Comparison of ENCODE assay signal across 33 cellular contexts in the genomic region with DNA sequence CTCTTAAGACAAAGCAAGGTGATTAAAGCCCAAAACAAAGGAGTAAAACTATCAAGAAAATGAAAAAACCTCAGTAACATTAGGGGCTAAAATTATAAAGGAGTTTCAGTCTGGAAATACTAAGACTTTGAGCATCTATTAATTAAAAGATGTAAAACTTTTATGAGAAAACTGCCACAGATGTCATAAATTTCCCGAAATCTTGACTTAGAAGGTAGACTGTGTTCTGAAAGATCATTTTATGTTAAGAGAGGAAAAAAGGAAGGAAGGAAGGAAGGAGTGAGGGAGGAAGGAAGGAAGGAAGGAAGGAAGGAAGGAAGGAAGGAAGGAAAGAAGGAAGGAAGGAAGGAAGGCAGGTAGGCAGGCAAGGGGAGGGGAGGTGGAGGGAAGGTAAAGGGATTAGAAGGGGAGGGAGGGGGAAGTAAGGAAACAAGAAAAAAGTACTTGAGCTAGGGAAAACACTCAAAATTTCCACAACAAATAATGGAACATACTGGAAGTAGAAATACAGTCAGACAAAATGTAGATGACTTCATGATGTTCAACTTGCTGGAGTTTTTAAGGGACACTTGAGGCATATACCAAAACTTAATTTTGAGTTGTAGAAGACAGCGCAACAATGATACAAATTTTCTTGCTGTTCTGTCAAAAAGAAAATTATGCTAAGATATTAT. TPM values are rescaled to one million over a fixed set of nuclear protein-coding genes. Genes with fewer than 3 reads are reported as not detected.
"Had no signal": no experiment of that assay in that cellular context is flagged by ENCODE, and none has a peak within 500 bp of the region (broad histone marks: within the 10 kb centered on the region; RNA-seq: fewer than 3 reads in every experiment).

No MANE protein-coding gene starts in this region.

- H2AFZ ChIP-seq: hepatocyte had no signal

- H3K4me3 Mint-ChIP-seq: activated CD4-positive, alpha-beta memory T cell treated with anti-CD3 and anti-CD28 coated beads, Interleukin-2, amount 10 ng/mL, durations not matched to agents 7 days and 5 days; activated CD4-positive, alpha-beta T cell treated with anti-CD3 and anti-CD28 coated beads, Interleukin-2, amount 10 ng/mL, durations not matched to agents 7 days and 5 days; activated naive CD8-positive, alpha-beta T cell treated with anti-CD3 and anti-CD28 coated beads, Interleukin-2, amount 10 ng/mL, durations not matched to agents 7 days and 5 days; activated T-cell treated with anti-CD3 and anti-CD28 coated beads, Interleukin-2, amount 50 U/mL, for 4 hours; activated T-helper 17 cell treated with anti-CD3 and anti-CD28 coated beads, Interleukin-2, amount 50 U/mL, for 72 hours; brain had no signal

- H3K27ac Mint-ChIP-seq: activated CD4-positive, alpha-beta memory T cell treated with anti-CD3 and anti-CD28 coated beads, Interleukin-2, amount 10 ng/mL, durations not matched to agents 7 days and 5 days; activated CD4-positive, alpha-beta T cell treated with anti-CD3 and anti-CD28 coated beads, Interleukin-2, amount 10 ng/mL, durations not matched to agents 7 days and 5 days; activated naive CD4-positive, alpha-beta T cell treated with anti-CD3 and anti-CD28 coated beads, Interleukin-2, amount 50 U/mL, for 72 hours; activated naive CD8-positive, alpha-beta T cell treated with anti-CD3 and anti-CD28 coated beads, Interleukin-2, amount 10 ng/mL, durations not matched to agents 7 days and 5 days; activated T-helper 17 cell treated with anti-CD3 and anti-CD28 coated beads, Interleukin-2, amount 50 U/mL, for 72 hours; brain had no signal

- DNase-seq: activated CD4-positive, alpha-beta memory T cell treated with anti-CD3 and anti-CD28 coated beads, Interleukin-2, amount 10 ng/mL, durations not matched to agents 7 days and 5 days; activated CD4-positive, alpha-beta T cell treated with anti-CD3 and anti-CD28 coated beads for 1 hour; activated CD4-positive, alpha-beta T cell treated with anti-CD3 and anti-CD28 coated beads for 4 hours; activated CD4-positive, alpha-beta T cell treated with anti-CD3 and anti-CD28 coated beads, Interleukin-2, amount 10 ng/mL, durations not matched to agents 7 days and 5 days; activated CD4-positive, alpha-beta T cell treated with anti-CD3 and anti-CD28 coated beads, Interleukin-2, amount 50 U/mL, for 4 hours; activated effector memory CD4-positive, alpha-beta T cell treated with Interleukin-2 at 50 U/mL for 16 hours; activated gamma-delta T cell treated with Interleukin-2 at 50 U/mL for 16 hours; activated naive CD4-positive, alpha-beta T cell treated with Interleukin-2 at 50 U/mL for 16 hours; activated naive CD8-positive, alpha-beta T cell treated with anti-CD3 and anti-CD28 coated beads, Interleukin-2, amount 10 ng/mL, durations not matched to agents 7 days and 5 days; activated T-cell treated with anti-CD3 and anti-CD28 coated beads, Interleukin-2, amount 50 U/mL, for 4 hours; central memory CD4-positive, alpha-beta T cell; cerebellar nuclear complex; colonic mucosa; effector CD8-positive, alpha-beta T cell; esophagus squamous epithelium; foreskin melanocyte; heart right ventricle; T-helper 2 cell had no signal

- H3K27me3 Mint-ChIP-seq: activated CD4-positive, alpha-beta memory T cell treated with anti-CD3 and anti-CD28 coated beads, Interleukin-2, amount 10 ng/mL, durations not matched to agents 7 days and 5 days; activated CD4-positive, alpha-beta T cell treated with anti-CD3 and anti-CD28 coated beads, Interleukin-2, amount 10 ng/mL, durations not matched to agents 7 days and 5 days; activated T-helper 17 cell treated with anti-CD3 and anti-CD28 coated beads, Interleukin-2, amount 50 U/mL, for 72 hours had no signal

- H3K4me1 Mint-ChIP-seq: activated CD4-positive, alpha-beta memory T cell treated with anti-CD3 and anti-CD28 coated beads, Interleukin-2, amount 10 ng/mL, durations not matched to agents 7 days and 5 days; activated CD4-positive, alpha-beta T cell treated with anti-CD3 and anti-CD28 coated beads, Interleukin-2, amount 10 ng/mL, durations not matched to agents 7 days and 5 days; activated naive CD8-positive, alpha-beta T cell treated with anti-CD3 and anti-CD28 coated beads, Interleukin-2, amount 10 ng/mL, durations not matched to agents 7 days and 5 days; activated T-helper 17 cell treated with anti-CD3 and anti-CD28 coated beads, Interleukin-2, amount 50 U/mL, for 72 hours; brain had no signal

- ATAC-seq: activated naive CD4-positive, alpha-beta T cell treated with anti-CD3 and anti-CD28 coated beads, Interleukin-2, amount 50 U/mL, for 72 hours; activated T-cell treated with anti-CD3 and anti-CD28 coated beads, Interleukin-2, amount 50 U/mL, for 4 hours; activated T-helper 17 cell treated with anti-CD3 and anti-CD28 coated beads, Interleukin-2, amount 50 U/mL, for 72 hours; gastroesophageal sphincter; heart right ventricle had no signal

- H3K4me2 ChIP-seq: hepatocyte had no signal

- H3K36me3 Mint-ChIP-seq: brain had no signal

- H3K4me1 ChIP-seq: ascending aorta, breast epithelium, colonic mucosa, esophagus squamous epithelium, gastroesophageal sphincter, heart right ventricle had no signal

- H3K4me3 ChIP-seq: ascending aorta, breast epithelium, cardiac muscle cell, colonic mucosa, esophagus squamous epithelium, gastroesophageal sphincter, heart right ventricle, hepatocyte had no signal

- H3K27me3 ChIP-seq: ascending aorta, breast epithelium, colonic mucosa, esophagus squamous epithelium had no signal

- H3K27ac ChIP-seq: ascending aorta, breast epithelium, cardiac muscle cell, colonic mucosa, epithelial cell of prostate, esophagus squamous epithelium, gastroesophageal sphincter, heart right ventricle, hepatocyte had no signal

- H3K9me3 ChIP-seq: colonic mucosa had no signal

- H3K36me3 ChIP-seq: ascending aorta, breast epithelium, cardiac muscle cell, colonic mucosa, esophagus squamous epithelium, gastroesophageal sphincter, heart right ventricle had no signal

RNA-seq across cellular contexts. Expression of a gene that starts 2.0 kb away (rescaled TPM):
- total RNA-seq: activated CD4-positive, alpha-beta memory T cell treated with anti-CD3 and anti-CD28 coated beads, Interleukin-2, amount 10 ng/mL, durations not matched to agents 7 days and 5 days; activated CD4-positive, alpha-beta T cell treated with anti-CD3 and anti-CD28 coated beads, Interleukin-2, amount 10 ng/mL, durations not matched to agents 7 days and 5 days; activated naive CD4-positive, alpha-beta T cell treated with anti-CD3 and anti-CD28 coated beads, Interleukin-2, amount 50 U/mL, for 72 hours; activated naive CD8-positive, alpha-beta T cell treated with anti-CD3 and anti-CD28 coated beads, Interleukin-2, amount 10 ng/mL, durations not matched to agents 7 days and 5 days; activated T-cell treated with anti-CD3 and anti-CD28 coated beads, Interleukin-2, amount 50 U/mL, for 4 hours; activated T-helper 17 cell treated with anti-CD3 and anti-CD28 coated beads, Interleukin-2, amount 50 U/mL, for 72 hours; ascending aorta; breast epithelium; cardiac muscle cell; colonic mucosa; dermis microvascular lymphatic vessel endothelial cell; endothelial cell of umbilical vein; esophagus squamous epithelium; fibroblast of lung; fibroblast of villous mesenchyme; gastroesophageal sphincter; glomerular endothelial cell; heart right ventricle; hepatocyte had no signal
- polyA plus RNA-seq: cardiac muscle cell, endothelial cell of umbilical vein, esophagus, fibroblast of lung, heart right ventricle, hepatocyte had no signal

RNA-seq across cellular contexts. Expression of a gene that starts 7.3 kb away (rescaled TPM):
- total RNA-seq: activated CD4-positive, alpha-beta memory T cell treated with anti-CD3 and anti-CD28 coated beads, Interleukin-2, amount 10 ng/mL, durations not matched to agents 7 days and 5 days; activated CD4-positive, alpha-beta T cell treated with anti-CD3 and anti-CD28 coated beads, Interleukin-2, amount 10 ng/mL, durations not matched to agents 7 days and 5 days; activated naive CD4-positive, alpha-beta T cell treated with anti-CD3 and anti-CD28 coated beads, Interleukin-2, amount 50 U/mL, for 72 hours; activated naive CD8-positive, alpha-beta T cell treated with anti-CD3 and anti-CD28 coated beads, Interleukin-2, amount 10 ng/mL, durations not matched to agents 7 days and 5 days; activated T-cell treated with anti-CD3 and anti-CD28 coated beads, Interleukin-2, amount 50 U/mL, for 4 hours; activated T-helper 17 cell treated with anti-CD3 and anti-CD28 coated beads, Interleukin-2, amount 50 U/mL, for 72 hours; ascending aorta; breast epithelium; cardiac muscle cell; colonic mucosa; dermis microvascular lymphatic vessel endothelial cell; endothelial cell of umbilical vein; esophagus squamous epithelium; fibroblast of lung; fibroblast of villous mesenchyme; gastroesophageal sphincter; glomerular endothelial cell; heart right ventricle; hepatocyte had no signal
- polyA plus RNA-seq: cardiac muscle cell, endothelial cell of umbilical vein, esophagus, fibroblast of lung, heart right ventricle, hepatocyte had no signal

RNA-seq across cellular contexts. Expression of a gene that starts 12.9 kb away (rescaled TPM):
- total RNA-seq: activated CD4-positive, alpha-beta memory T cell treated with anti-CD3 and anti-CD28 coated beads, Interleukin-2, amount 10 ng/mL, durations not matched to agents 7 days and 5 days; activated CD4-positive, alpha-beta T cell treated with anti-CD3 and anti-CD28 coated beads, Interleukin-2, amount 10 ng/mL, durations not matched to agents 7 days and 5 days; activated naive CD4-positive, alpha-beta T cell treated with anti-CD3 and anti-CD28 coated beads, Interleukin-2, amount 50 U/mL, for 72 hours; activated naive CD8-positive, alpha-beta T cell treated with anti-CD3 and anti-CD28 coated beads, Interleukin-2, amount 10 ng/mL, durations not matched to agents 7 days and 5 days; activated T-cell treated with anti-CD3 and anti-CD28 coated beads, Interleukin-2, amount 50 U/mL, for 4 hours; activated T-helper 17 cell treated with anti-CD3 and anti-CD28 coated beads, Interleukin-2, amount 50 U/mL, for 72 hours; ascending aorta; breast epithelium; cardiac muscle cell; colonic mucosa; dermis microvascular lymphatic vessel endothelial cell; endothelial cell of umbilical vein; esophagus squamous epithelium; fibroblast of lung; fibroblast of villous mesenchyme; gastroesophageal sphincter; glomerular endothelial cell; heart right ventricle; hepatocyte had no signal
- polyA plus RNA-seq: cardiac muscle cell, endothelial cell of umbilical vein, esophagus, fibroblast of lung, heart right ventricle, hepatocyte had no signal

RNA-seq across cellular contexts. Expression of a gene that starts 20.4 kb away (rescaled TPM):
- total RNA-seq: activated CD4-positive, alpha-beta memory T cell treated with anti-CD3 and anti-CD28 coated beads, Interleukin-2, amount 10 ng/mL, durations not matched to agents 7 days and 5 days; activated CD4-positive, alpha-beta T cell treated with anti-CD3 and anti-CD28 coated beads, Interleukin-2, amount 10 ng/mL, durations not matched to agents 7 days and 5 days; activated naive CD4-positive, alpha-beta T cell treated with anti-CD3 and anti-CD28 coated beads, Interleukin-2, amount 50 U/mL, for 72 hours; activated naive CD8-positive, alpha-beta T cell treated with anti-CD3 and anti-CD28 coated beads, Interleukin-2, amount 10 ng/mL, durations not matched to agents 7 days and 5 days; activated T-cell treated with anti-CD3 and anti-CD28 coated beads, Interleukin-2, amount 50 U/mL, for 4 hours; activated T-helper 17 cell treated with anti-CD3 and anti-CD28 coated beads, Interleukin-2, amount 50 U/mL, for 72 hours; ascending aorta; breast epithelium; cardiac muscle cell; colonic mucosa; dermis microvascular lymphatic vessel endothelial cell; endothelial cell of umbilical vein; esophagus squamous epithelium; fibroblast of lung; fibroblast of villous mesenchyme; gastroesophageal sphincter; glomerular endothelial cell; heart right ventricle; hepatocyte had no signal
- polyA plus RNA-seq: cardiac muscle cell, endothelial cell of umbilical vein, esophagus, fibroblast of lung, heart right ventricle, hepatocyte had no signal

RNA-seq across cellular contexts. Expression of a gene that starts 23.7 kb away (rescaled TPM):
- total RNA-seq: activated CD4-positive, alpha-beta memory T cell treated with anti-CD3 and anti-CD28 coated beads, Interleukin-2, amount 10 ng/mL, durations not matched to agents 7 days and 5 days; activated CD4-positive, alpha-beta T cell treated with anti-CD3 and anti-CD28 coated beads, Interleukin-2, amount 10 ng/mL, durations not matched to agents 7 days and 5 days; activated naive CD4-positive, alpha-beta T cell treated with anti-CD3 and anti-CD28 coated beads, Interleukin-2, amount 50 U/mL, for 72 hours; activated naive CD8-positive, alpha-beta T cell treated with anti-CD3 and anti-CD28 coated beads, Interleukin-2, amount 10 ng/mL, durations not matched to agents 7 days and 5 days; activated T-cell treated with anti-CD3 and anti-CD28 coated beads, Interleukin-2, amount 50 U/mL, for 4 hours; activated T-helper 17 cell treated with anti-CD3 and anti-CD28 coated beads, Interleukin-2, amount 50 U/mL, for 72 hours; ascending aorta; breast epithelium; cardiac muscle cell; colonic mucosa; dermis microvascular lymphatic vessel endothelial cell; endothelial cell of umbilical vein; esophagus squamous epithelium; fibroblast of lung; fibroblast of villous mesenchyme; gastroesophageal sphincter; glomerular endothelial cell; heart right ventricle; hepatocyte had no signal
- polyA plus RNA-seq: cardiac muscle cell, endothelial cell of umbilical vein, esophagus, fibroblast of lung, heart right ventricle, hepatocyte had no signal
